Comparison of ENCODE assay signal across 19 cellular contexts in the genomic region with DNA sequence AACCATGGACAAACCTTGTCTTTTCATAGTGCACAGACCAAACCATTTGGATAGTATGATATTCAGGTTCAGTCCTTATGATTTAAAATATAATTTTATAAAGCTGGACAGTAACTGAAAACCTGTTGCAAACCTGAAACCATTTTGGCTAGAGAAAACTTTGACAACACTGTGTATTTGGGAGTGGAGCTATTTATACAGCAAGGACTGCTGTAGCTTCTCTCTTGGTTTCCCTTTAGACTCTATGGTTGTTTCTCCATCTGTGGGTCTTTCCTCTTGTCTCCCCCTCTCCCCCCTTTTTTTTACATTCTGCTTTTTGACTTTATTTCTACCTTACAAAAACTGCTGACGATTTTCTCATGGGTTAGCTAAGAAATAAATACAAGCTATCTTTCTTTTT.
"Had no signal": no experiment of that assay in that cellular context is flagged by ENCODE, and none has a peak within 500 bp of the region (broad histone marks: within the 10 kb centered on the region; RNA-seq: fewer than 3 reads in every experiment).

No MANE protein-coding gene starts in this region.

- H3K4me3 Mint-ChIP-seq: T-cell had no signal

- H3K9me3 ChIP-seq: MG63 had no signal

- H3K4me1 Mint-ChIP-seq: T-cell had no signal

- H3K4me3 ChIP-seq: MG63 had no signal

- H3K27me3 ChIP-seq: MG63 had no signal

- H3K27ac Mint-ChIP-seq: T-cell had no signal

- H3K27me3 Mint-ChIP-seq: T-cell had no signal

- DNase-seq: IMR-90, Karpas-422, KG1, MG63, NCI-H1048, NCI-H1105, NCI-H1417, NCI-H1436 treated with DMSO at 0.1 percent for 48 hours, NCI-H1694, NCI-H187 treated with DMSO at 0.1 percent for 48 hours, NCI-H2029 treated with DMSO at 0.1 percent for 48 hours, NCI-H345, NCI-H446 treated with DMSO at 0.1 percent for 48 hours, NCI-H510A treated with DMSO at 0.1 percent for 48 hours, SHP77, SW 1271, T-cell had no signal

- ATAC-seq: HepG2, T-cell had no signal

- H3K27ac ChIP-seq: RWPE1 had no signal

- H3K36me3 ChIP-seq: MG63 had no signal

- H3K36me3 Mint-ChIP-seq: T-cell had no signal
